8 cellular contexts compared by ENCODE assay signal in genomic region chr4:38949416-38950051, GRCh38.
DNase-seq lines count a peak whose midpoint lies in the region; ATAC-seq and TF ChIP-seq lines count a peak whose summit lies in the region.

No MANE protein-coding gene starts in this region.

- H3K27me3 ChIP-seq in Loucy (ENCODE audit: insufficient read depth, low read length, poor library complexity, severe bottlenecking) (no peaks in the 10 kb centered on the region), layer of hippocampus (ENCODE audit: control insufficient read depth, insufficient read depth, low read length) (no peaks in the 10 kb centered on the region)

- H3K9ac ChIP-seq in Loucy (ENCODE audit: low read depth, low read length, poor library complexity, severe bottlenecking), result no peak overlapping the region

- H3K27ac ChIP-seq in layer of hippocampus (ENCODE audit: low read depth, low read length), result peak overlapping the region; percentile 50

- TF ChIP-seq CTCF in AG10803 (conservative IDR thresholded peaks at IDR 0.05; ENCODE audit: low read length) (no peak), Loucy (conservative IDR thresholded peaks at IDR 0.05; ENCODE audit: low read length) (no peak)

- no peaks in the 10 kb centered on the region for H3K9me3 Mint-ChIP-seq in activated naive CD8-positive, alpha-beta T cell treated with anti-CD3 and anti-CD28 coated beads, Interleukin-2, amount 50 U/mL, for 24 hours

- no peaks in the 10 kb centered on the region for H3K9me2 ChIP-seq in Loucy (replicated peaks; ENCODE audit: low read depth, low read length)

- H3K36me3 ChIP-seq in Loucy (ENCODE audit: insufficient read depth, low read length), result no peaks in the 10 kb centered on the region

- H3F3A ChIP-seq in Loucy (ENCODE audit: low read depth), result no peaks in the 10 kb centered on the region

- H3K27ac Mint-ChIP-seq in activated naive CD8-positive, alpha-beta T cell treated with anti-CD3 and anti-CD28 coated beads, Interleukin-2, amount 50 U/mL, for 24 hours, result peak overlapping the region; percentile 12

- H3K4me3 ChIP-seq in AG10803 (ENCODE audit: low read length), result no peak overlapping the region
- no peak overlapping the region for H3K4me3 ChIP-seq in Loucy (ENCODE audit: low read length, poor library complexity, severe bottlenecking)

- H2AFZ ChIP-seq in Loucy (ENCODE audit: low read length), result peak overlapping the region; percentile 57; the same call in 1 of the 2 replicates

- no peaks in the 10 kb centered on the region for H3K36me3 Mint-ChIP-seq in activated naive CD8-positive, alpha-beta T cell treated with anti-CD3 and anti-CD28 coated beads, Interleukin-2, amount 50 U/mL, for 24 hours (ENCODE audit: low read depth)

- H3K4me3 Mint-ChIP-seq in activated naive CD8-positive, alpha-beta T cell treated with anti-CD3 and anti-CD28 coated beads, Interleukin-2, amount 50 U/mL, for 24 hours, result no peak overlapping the region

- H3K79me2 ChIP-seq in Loucy (ENCODE audit: insufficient read depth, low read length), result no peaks in the 10 kb centered on the region

- no peaks in the 10 kb centered on the region for H3K9me3 ChIP-seq in Loucy (ENCODE audit: insufficient read depth, low read depth, low read length)

- H3K27me3 Mint-ChIP-seq in activated naive CD8-positive, alpha-beta T cell treated with anti-CD3 and anti-CD28 coated beads, Interleukin-2, amount 50 U/mL, for 24 hours, result no peaks in the 10 kb centered on the region

- peak overlapping the region; percentile 29 for H3K4me2 ChIP-seq in Loucy (ENCODE audit: low read depth, low read length, poor library complexity, severe bottlenecking)

- H3K4me1 Mint-ChIP-seq in activated naive CD8-positive, alpha-beta T cell treated with anti-CD3 and anti-CD28 coated beads, Interleukin-2, amount 50 U/mL, for 24 hours, result peaks cover 16% of the 10 kb centered on the region

- DNase-seq in AG10803 (ENCODE audit: low read depth) (peak; percentile 42), hypothalamus (lab: John Stamatoyannopoulos, UW) (no peak), foreskin melanocyte (no peak)
- peak; percentile 6 for DNase-seq in activated naive CD8-positive, alpha-beta T cell treated with anti-CD3 and anti-CD28 coated beads, Interleukin-2, amount 50 U/mL, for 24 hours

- H3K4me1 ChIP-seq in Loucy (ENCODE audit: insufficient read depth, low read length, poor library complexity, severe bottlenecking), result peaks cover 17% of the 10 kb centered on the region

- ATAC-seq in activated naive CD8-positive, alpha-beta T cell treated with anti-CD3 and anti-CD28 coated beads, Interleukin-2, amount 50 U/mL, for 24 hours, result peak; percentile 71
- ATAC-seq in GM19395 (IDR thresholded peaks at IDR 0.05; ENCODE audit: unreplicated experiment) (no peak), GM19397 (IDR thresholded peaks at IDR 0.05; ENCODE audit: unreplicated experiment) (no peak)

- H4K20me1 ChIP-seq in Loucy (ENCODE audit: insufficient read depth, low read length, poor library complexity, severe bottlenecking), result no peaks in the 10 kb centered on the region

Comparison
In these comparisons a context has a peak if more than half of its experiments do, and no peak if none do; other contexts are left out.
1. DNase-seq: peak in AG10803 (single experiment) and activated naive CD8-positive, alpha-beta T cell treated with anti-CD3 and anti-CD28 coated beads, Interleukin-2, amount 50 U/mL, for 24 hours (single experiment); none in hypothalamus (0 of 51) and foreskin melanocyte (single experiment).